In the genomic region with DNA sequence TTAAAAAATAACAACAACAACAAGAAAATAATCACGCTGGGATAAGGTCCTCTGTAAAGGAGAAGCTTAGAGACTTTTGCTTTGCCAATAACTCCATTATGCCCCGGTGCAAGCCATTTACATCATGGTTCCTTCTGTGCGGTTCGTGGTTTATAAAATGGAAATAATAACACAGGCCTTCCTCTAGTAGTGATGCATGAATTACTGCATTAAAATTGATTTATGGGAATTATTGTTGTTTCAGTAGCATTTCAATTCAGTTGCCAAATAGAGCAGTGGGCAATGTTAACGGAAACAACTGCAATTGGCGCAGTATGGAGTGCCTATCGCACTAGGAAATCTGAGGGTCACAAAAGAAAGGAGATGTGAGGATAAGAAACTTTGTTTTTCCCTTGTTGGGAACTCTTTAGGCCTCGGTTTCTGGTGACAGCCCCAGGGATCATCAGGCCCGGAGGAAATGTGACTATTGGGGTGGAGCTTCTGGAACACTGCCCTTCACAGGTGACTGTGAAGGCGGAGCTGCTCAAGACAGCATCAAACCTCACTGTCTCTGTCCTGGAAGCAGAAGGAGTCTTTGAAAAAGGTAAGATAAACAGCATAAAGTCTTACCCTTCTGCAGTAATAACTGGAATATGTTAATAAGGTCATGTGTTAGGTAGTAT, we compare ENCODE assay signal across 1 cellular context.
TF ChIP-seq lines count a peak whose summit lies in the region.

No MANE protein-coding gene starts in this region.

TF ChIP-seq in endothelial cell of umbilical vein, 7 proteins besides CTCF, POLR2A, EP300 and RAD21:
- TF ChIP-seq GATA2 (IDR thresholded peaks at IDR 0.05; ENCODE audit: insufficient read depth, insufficient read length, low read depth, low read length) (peak; percentile 43), MYC (IDR thresholded peaks at IDR 0.05; ENCODE audit: low read depth, low read length) (no peak), JUN (IDR thresholded peaks at IDR 0.05; ENCODE audit: borderline replicate concordance, insufficient read depth, insufficient read length, low read depth) (no peak), FOS (IDR thresholded peaks at IDR 0.05; ENCODE audit: borderline replicate concordance, insufficient read depth, low read length) (no peak), EZH2 (IDR thresholded peaks at IDR 0.05; ENCODE audit: borderline replicate concordance, low read depth, low read length, severe bottlenecking) (no peak), POLR2AphosphoS5 (IDR thresholded peaks at IDR 0.05; ENCODE audit: insufficient read depth, low read depth, low read length) (no peak)
